8 cellular contexts compared by ENCODE assay signal in the genomic region with DNA sequence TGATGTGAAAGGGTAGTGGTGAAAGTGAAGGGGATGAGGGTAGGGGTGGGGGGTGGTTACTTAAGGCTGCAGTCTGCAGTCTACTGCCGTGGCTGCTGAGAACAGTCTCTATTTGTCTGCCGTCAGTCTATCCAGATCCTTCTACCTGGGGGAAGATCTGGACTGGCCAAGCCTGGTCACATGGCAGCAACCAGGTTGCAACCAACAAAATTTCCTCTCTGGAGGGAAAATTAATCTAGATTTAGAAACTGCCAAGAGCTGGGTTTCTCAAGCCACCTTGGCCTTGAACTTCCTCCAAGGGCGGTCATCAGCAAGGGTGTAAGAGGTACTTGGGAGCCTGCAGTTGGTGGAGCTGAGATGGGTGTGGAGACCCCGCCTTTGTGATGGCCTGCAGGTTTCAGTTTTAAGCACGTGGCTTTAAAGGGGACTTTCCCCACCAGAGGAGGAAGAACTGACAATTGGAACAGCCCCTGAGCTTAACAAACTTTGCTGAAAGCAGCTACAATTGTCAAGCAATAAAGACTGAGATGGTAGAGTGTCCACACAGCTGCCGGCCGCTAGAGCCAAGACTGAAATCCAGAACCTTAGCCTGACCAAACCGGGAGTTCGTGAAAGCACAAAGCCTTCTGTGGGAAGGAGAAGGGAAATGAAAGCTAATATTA. TPM values are rescaled to one million over a fixed set of nuclear protein-coding genes. Genes with fewer than 3 reads are reported as not detected.
DNase-seq lines count a peak whose midpoint lies in the region; ATAC-seq and TF ChIP-seq lines count a peak whose summit lies in the region.

No MANE protein-coding gene starts in this region.

- no peaks in the 10 kb centered on the region for H3K9me2 ChIP-seq in hepatocyte (replicated peaks; ENCODE audit: insufficient read depth)

- H3K27ac ChIP-seq in OCI-LY3 (ENCODE audit: low read length) (peak overlapping the region; percentile 99), hepatocyte (no peak overlapping the region)

- peak overlapping the region; percentile 72 for H3K4me3 Mint-ChIP-seq in activated naive CD4-positive, alpha-beta T cell treated with anti-CD3 and anti-CD28 coated beads for 36 hours
- H3K4me3 Mint-ChIP-seq in HFFc6 = no peak overlapping the region

- peak overlapping the region; percentile 99 for H3K27ac Mint-ChIP-seq in activated naive CD4-positive, alpha-beta T cell treated with anti-CD3 and anti-CD28 coated beads for 36 hours
- H3K27ac Mint-ChIP-seq in HFFc6 = no peak overlapping the region; the same call in 1 of the 2 replicates

- peak; percentile 57 for ATAC-seq in GM18499 (IDR thresholded peaks at IDR 0.05; ENCODE audit: insufficient read depth, unreplicated experiment)
- peak; percentile 80 for ATAC-seq in HG02759 (IDR thresholded peaks at IDR 0.05; ENCODE audit: unreplicated experiment)

- peaks cover 2% of the 10 kb centered on the region for H3K36me3 Mint-ChIP-seq in activated naive CD4-positive, alpha-beta T cell treated with anti-CD3 and anti-CD28 coated beads for 36 hours (ENCODE audit: low read depth)
- H3K36me3 Mint-ChIP-seq in HFFc6 (ENCODE audit: low read depth) = peaks cover 4% of the 10 kb centered on the region; the same call in 1 of the 2 replicates

- H3K27me3 ChIP-seq in OCI-LY3 (ENCODE audit: low read depth, low read length) = no peaks in the 10 kb centered on the region
- no peaks in the 10 kb centered on the region for H3K27me3 ChIP-seq in hepatocyte

- 87% methylated on average over 9 of the region's 9 CpGs for WGBS in hepatocyte (ENCODE audit: low lambda C conversion rate, missing lambda C conversion rate)

- DNase-seq in activated naive CD4-positive, alpha-beta T cell treated with anti-CD3 and anti-CD28 coated beads for 36 hours = peak; percentile 78
- peak; percentile 63 to 69 for DNase-seq in stimulated activated CD4-positive, alpha-beta T cell treated with anti-CD3 and anti-CD28 coated beads, Interleukin-15, amount 100 ng/mL, for 48 hours (ENCODE audit: low read depth in 2 of 2)
- DNase-seq in HFFc6 (no peak), hepatocyte (ENCODE audit: low spot score) (no peak), NCI-H1930 (lab: John Stamatoyannopoulos, UW) (no peak)

- CTCF ChIA-PET in activated naive CD4-positive, alpha-beta T cell treated with anti-CD3 and anti-CD28 coated beads for 36 hours (lab: Charles Lee) = interaction anchor here (0.5 to 7.2 kb wide), 10 partner anchors 12 to 78 kb away, joined by 3 to 76 read pairs (median 5); no protein-coding TSS in a partner anchor

- intact Hi-C loops in activated naive CD4-positive, alpha-beta T cell treated with anti-CD3 and anti-CD28 coated beads for 36 hours (cut with micrococcal nuclease) = no loop called here

- peaks cover 5% of the 10 kb centered on the region for H3K36me3 ChIP-seq in OCI-LY3 (replicated peaks; ENCODE audit: low read depth, low read length)
- H3K36me3 ChIP-seq in hepatocyte (replicated peaks; ENCODE audit: insufficient read depth, low read depth) = no peaks in the 10 kb centered on the region

- no peak overlapping the region for H2AFZ ChIP-seq in OCI-LY3 (ENCODE audit: low read depth, low read length)
- H2AFZ ChIP-seq in hepatocyte = no peak overlapping the region

- H3K9me3 Mint-ChIP-seq in activated naive CD4-positive, alpha-beta T cell treated with anti-CD3 and anti-CD28 coated beads for 36 hours = no peaks in the 10 kb centered on the region
- H3K9me3 Mint-ChIP-seq in HFFc6 = no peaks in the 10 kb centered on the region

- H3K4me2 ChIP-seq in OCI-LY3 (ENCODE audit: low read length) (peak overlapping the region; percentile 98), hepatocyte (no peak overlapping the region)

- no peaks in the 10 kb centered on the region for H3K9me3 ChIP-seq in OCI-LY3 (ENCODE audit: insufficient read depth, low read length)
- H3K9me3 ChIP-seq in hepatocyte (ENCODE audit: low read depth) = no peaks in the 10 kb centered on the region

- no peaks in the 10 kb centered on the region for H4K20me1 ChIP-seq in OCI-LY3 (ENCODE audit: insufficient read depth, low read length)
- H4K20me1 ChIP-seq in hepatocyte (ENCODE audit: insufficient read depth, poor library complexity, severe bottlenecking) = no peaks in the 10 kb centered on the region

- peaks cover 75% of the 10 kb centered on the region for H3K4me1 Mint-ChIP-seq in activated naive CD4-positive, alpha-beta T cell treated with anti-CD3 and anti-CD28 coated beads for 36 hours (ENCODE audit: low read depth)
- H3K4me1 Mint-ChIP-seq in HFFc6 (ENCODE audit: low read depth) = peaks cover 39% of the 10 kb centered on the region

- H3K4me1 ChIP-seq in OCI-LY3 (ENCODE audit: low read length) (peaks cover 67% of the 10 kb centered on the region), hepatocyte (ENCODE audit: insufficient read depth) (no peaks in the 10 kb centered on the region)

- peak overlapping the region; percentile 98 for H3K9ac ChIP-seq in OCI-LY3 (ENCODE audit: low read length)

- TF ChIP-seq CTCF in OCI-LY3 (IDR thresholded peaks at IDR 0.05; ENCODE audit: low read depth, low read length) (no peak), HFFc6 (IDR thresholded peaks at IDR 0.05) (no peak), hepatocyte (IDR thresholded peaks at IDR 0.05; ENCODE audit: poor library complexity) (no peak)

- H3K79me2 ChIP-seq in OCI-LY3 (ENCODE audit: low read length) (peaks cover 5% of the 10 kb centered on the region; the same call in 1 of the 2 replicates), hepatocyte (no peaks in the 10 kb centered on the region)

- H3K4me3 ChIP-seq in OCI-LY3 (ENCODE audit: low read length) (peak overlapping the region; percentile 74), hepatocyte (no peak overlapping the region)

- no peaks in the 10 kb centered on the region for H3K27me3 Mint-ChIP-seq in activated naive CD4-positive, alpha-beta T cell treated with anti-CD3 and anti-CD28 coated beads for 36 hours (ENCODE audit: low read depth)
- no peaks in the 10 kb centered on the region for H3K27me3 Mint-ChIP-seq in HFFc6 (ENCODE audit: insufficient read depth)

RNA-seq across cellular contexts. Expression of gene KCMF1, which starts 31.4 kb away (rescaled TPM):
- 100 to 1,000 TPM; 105 to 109 TPM for total RNA-seq in activated naive CD4-positive, alpha-beta T cell treated with anti-CD3 and anti-CD28 coated beads for 36 hours
- total RNA-seq in HFFc6 (2021; fragmentation: NEBNext Ultra II Directional; extraction: Animal tissue kit (Norgen Biotek cat#: 25700)) = 100 to 1,000 TPM in 4 of 6 experiments, 10 to 100 TPM in 2; 95.7 to 105 (median 101) TPM
- 52.1 and 63.0 TPM in 2 replicates for total RNA-seq in hepatocyte
- polyA plus RNA-seq in hepatocyte = 49.8 and 50.8 TPM in 2 replicates

RNA-seq across cellular contexts. Expression of gene TMSB10, which starts 34.1 kb away (rescaled TPM):
- 1,000 to 10,000 TPM; 1,772 to 1,864 TPM for total RNA-seq in activated naive CD4-positive, alpha-beta T cell treated with anti-CD3 and anti-CD28 coated beads for 36 hours
- 1,000 to 10,000 TPM; 3,909 to 6,151 (median 5,325) TPM for total RNA-seq in HFFc6 (2021; fragmentation: NEBNext Ultra II Directional; extraction: Animal tissue kit (Norgen Biotek cat#: 25700))
- total RNA-seq in hepatocyte = 2,904 and 3,356 TPM in 2 replicates
- 2,879 and 3,340 TPM in 2 replicates for polyA plus RNA-seq in hepatocyte

RNA-seq across cellular contexts. Expression of gene TRABD2A, which starts 58.7 kb away (rescaled TPM):
- total RNA-seq in activated naive CD4-positive, alpha-beta T cell treated with anti-CD3 and anti-CD28 coated beads for 36 hours = 10 to 100 TPM; 40.4 to 41.7 TPM
- total RNA-seq in HFFc6 (2021; fragmentation: NEBNext Ultra II Directional; extraction: Animal tissue kit (Norgen Biotek cat#: 25700)) = 10 to 100 TPM; 13.5 to 46.2 (median 41.9) TPM
- total RNA-seq in hepatocyte = 2.2 and 4.1 TPM in 2 replicates
- 1.6 and 2.9 TPM in 2 replicates for polyA plus RNA-seq in hepatocyte

Comparison
In these comparisons a context has a peak if more than half of its experiments do, and no peak if none do; other contexts are left out.
1. DNase-seq: peak in activated naive CD4-positive, alpha-beta T cell treated with anti-CD3 and anti-CD28 coated beads for 36 hours (single experiment) and stimulated activated CD4-positive, alpha-beta T cell treated with anti-CD3 and anti-CD28 coated beads, Interleukin-15, amount 100 ng/mL, for 48 hours (2 of 2); none in HFFc6 (single experiment), hepatocyte (single experiment) and NCI-H1930 (0 of 2).